20 cellular contexts compared by ENCODE assay signal in genomic region chr7:129083525-129083924, GRCh38. TPM values are rescaled to one million over a fixed set of nuclear protein-coding genes. Genes with fewer than 3 reads are reported as not detected.
A peak's percentile ranks its signal among the peaks of the same experiment; 100 is the strongest.
DNase-seq lines count a peak whose midpoint lies in the region; ATAC-seq, FAIRE-seq and TF ChIP-seq lines count a peak whose summit lies in the region.
"Had no signal": no experiment of that assay in that cellular context is flagged by ENCODE, and none has a peak within 500 bp of the region (broad histone marks: within the 10 kb centered on the region; RNA-seq: fewer than 3 reads in every experiment).

No MANE protein-coding gene starts in this region.

- H3K14ac ChIP-seq in mesenchymal stem cell (ENCODE audit: low read length in 2 of 2): no peak overlapping the region

- DNase-seq in ELR (ENCODE audit: low read depth): peak; percentile 22
- DNase-seq in LHCN-M2 (ENCODE audit: low read depth): peak; percentile 37
- no peak for DNase-seq in K562 (ENCODE audit: extremely low read depth in 1 of 4, low spot score in 3 of 4)
- DNase-seq in mesenchymal stem cell: no peak
- DNase-seq in vagina (ENCODE audit: extremely low spot score in 2 of 2): no peak
- no peak for DNase-seq in pancreas
- DNase-seq in NCI-H2107 treated with DMSO at 0.1 percent for 48 hours (lab: John Stamatoyannopoulos, UW; ENCODE audit: unreplicated experiment): no peak
- no peak for DNase-seq in foreskin melanocyte
- DNase-seq: ACHN; Calu3; CD4-positive, CD25-positive, alpha-beta regulatory T cell; DMS79 treated with DMSO at 0.1 percent for 48 hours; EL; GDM1; HFFc6 had no signal

- H3K36me3 ChIP-seq in K562 (ENCODE audit: control insufficient read depth, insufficient read depth, low read length) (no peaks in the 10 kb centered on the region), mesenchymal stem cell (ENCODE audit: control insufficient read depth in 1 of 2, insufficient read depth in 2 of 2, low read depth in 1 of 2, low read length in 2 of 2) (no peaks in the 10 kb centered on the region), vagina (no peaks in the 10 kb centered on the region), pancreas (no peaks in the 10 kb centered on the region)
- H3K36me3 ChIP-seq: BLaER1 treated with 17β-estradiol and CSF1 and Interleukin-3, amounts not matched to agents 10 nM and 100 nM; HAP-1 had no signal

- no peaks in the 10 kb centered on the region for H3K27me3 ChIP-seq in K562 (ENCODE audit: control insufficient read depth in 2 of 2, insufficient read depth in 2 of 2, low read length in 2 of 2)
- peaks cover 0 to 18% of the 10 kb centered on the region in 2 experiments for H3K27me3 ChIP-seq in mesenchymal stem cell (ENCODE audit: control insufficient read depth in 1 of 2, insufficient read depth in 1 of 2, low read length in 2 of 2)
- H3K27me3 ChIP-seq in vagina: no peaks in the 10 kb centered on the region
- H3K27me3 ChIP-seq in pancreas: no peaks in the 10 kb centered on the region
- H3K27me3 ChIP-seq: BLaER1 treated with 17β-estradiol and CSF1 and Interleukin-3, amounts not matched to agents 10 nM and 100 nM had no signal

- intact Hi-C loops in K562 (cut with micrococcal nuclease): no loop called here
- intact Hi-C loops in vagina (cut with DNase I): loop anchor here (10.0 kb wide), 1 partner anchor 169 kb away; the partner anchor contains the start of gene KCP
- intact Hi-C loops in pancreas (cut with DNase I): no loop called here

- H2BK5ac ChIP-seq in mesenchymal stem cell (ENCODE audit: low read depth, low read length, poor library complexity, severe bottlenecking): no peak overlapping the region

- no peak overlapping the region for H4K8ac ChIP-seq in mesenchymal stem cell (ENCODE audit: low read length)

- POLR2A ChIA-PET in K562 (lab: Yijun Ruan, JAX): interaction anchor here (0.6 to 2.7 kb wide), 5 partner anchors 8 to 623 kb away, joined by 3 to 20 read pairs (median 3); no protein-coding TSS in a partner anchor

- no peak overlapping the region for H2BK120ac ChIP-seq in mesenchymal stem cell (ENCODE audit: low read depth, low read length)

- H3K4me1 ChIP-seq in K562 (replicated peaks in 1 of 2; ENCODE audit: control insufficient read depth in 2 of 2, insufficient read depth in 2 of 2, low read length in 2 of 2): peaks cover 0 to 7% of the 10 kb centered on the region in 2 experiments; a peak in 4 of 5 replicates
- no peaks in the 10 kb centered on the region for H3K4me1 ChIP-seq in mesenchymal stem cell (ENCODE audit: control insufficient read depth, insufficient read depth, low read depth, low read length)
- H3K4me1 ChIP-seq in vagina: no peaks in the 10 kb centered on the region
- no peaks in the 10 kb centered on the region for H3K4me1 ChIP-seq in pancreas
- H3K4me1 ChIP-seq: BLaER1 treated with 17β-estradiol and CSF1 and Interleukin-3, amounts not matched to agents 10 nM and 100 nM; HAP-1 had no signal

- FAIRE-seq in K562 (lab: Jason Lieb, UNC) (peak; percentile 71), pancreas (lab: Jason Lieb, UNC) (no peak)
- FAIRE-seq: GM12892, H1 had no signal

- H3K18ac ChIP-seq in mesenchymal stem cell (ENCODE audit: low read depth in 1 of 2, low read length in 2 of 2): no peak overlapping the region

- H2BK12ac ChIP-seq in mesenchymal stem cell (ENCODE audit: low read length in 2 of 2): no peak overlapping the region

- no TSS peak for BruUV-seq in K562 (replicated peaks; lab: Mats Ljungman, UMichigan)

- H3K23ac ChIP-seq in mesenchymal stem cell (ENCODE audit: low read length in 2 of 2): no peak overlapping the region

- TF ChIP-seq CTCF in K562 (IDR thresholded peaks at IDR 0.05 in 2 of 3, conservative IDR thresholded peaks at IDR 0.05 in 1 of 3; ENCODE audit: insufficient read depth in 2 of 3, low read depth in 1 of 3, low read length in 3 of 3): no peak
- TF ChIP-seq CTCF in vagina (IDR thresholded peaks at IDR 0.05): no peak
- TF ChIP-seq CTCF in pancreas (IDR thresholded peaks at IDR 0.05): no peak

- no peak overlapping the region for H3K4me2 ChIP-seq in K562 (ENCODE audit: insufficient read depth, low read length)
- H3K4me2 ChIP-seq in mesenchymal stem cell (ENCODE audit: low read length, poor library complexity, severe bottlenecking): no peak overlapping the region
- H3K4me2 ChIP-seq: BLaER1 treated with 17β-estradiol and CSF1 and Interleukin-3, amounts not matched to agents 10 nM and 100 nM had no signal

- no peak overlapping the region for H3K4me3 ChIP-seq in K562
- H3K4me3 ChIP-seq in mesenchymal stem cell (ENCODE audit: insufficient read depth in 1 of 2, low read depth in 1 of 2, low read length in 2 of 2): no peak overlapping the region
- no peak overlapping the region for H3K4me3 ChIP-seq in vagina
- H3K4me3 ChIP-seq in pancreas: no peak overlapping the region
- H3K4me3 ChIP-seq: BLaER1 treated with 17β-estradiol and CSF1 and Interleukin-3, amounts not matched to agents 10 nM and 100 nM; HAP-1 had no signal

- CTCF ChIA-PET in K562 (lab: Yijun Ruan, JAX; ENCODE audit: low intra/inter-chr PET ratio): no interaction called here

- no peak overlapping the region for H4K91ac ChIP-seq in mesenchymal stem cell (ENCODE audit: low read length)

- ATAC-seq in K562: 0 out of 3 replicates have a peak, but pooled peaks have one; percentile 18
- no peak for ATAC-seq in pancreas

- no peak overlapping the region for H2AK5ac ChIP-seq in mesenchymal stem cell (ENCODE audit: low read length, severe bottlenecking)

- TF ChIP-seq POLR2A in K562 (conservative IDR thresholded peaks at IDR 0.05): no peak
- TF ChIP-seq POLR2A in vagina (IDR thresholded peaks at IDR 0.05): no peak

- H3K4ac ChIP-seq in mesenchymal stem cell (ENCODE audit: low read depth in 1 of 2, low read length in 2 of 2): no peak overlapping the region

- no peak overlapping the region for H3K27ac ChIP-seq in K562 (ENCODE audit: extremely low read depth, low read depth, low read length)
- no peak overlapping the region for H3K27ac ChIP-seq in mesenchymal stem cell (ENCODE audit: low read length, poor library complexity, severe bottlenecking)
- H3K27ac ChIP-seq in vagina: no peak overlapping the region
- no peak overlapping the region for H3K27ac ChIP-seq in pancreas
- H3K27ac ChIP-seq: BLaER1 treated with 17β-estradiol and CSF1 and Interleukin-3, amounts not matched to agents 10 nM and 100 nM; HL-60 had no signal

- no peak for TF ChIP-seq RAD21 in K562 (CRISPR knock-in tag; conservative IDR thresholded peaks at IDR 0.05 in 1 of 2, IDR thresholded peaks at IDR 0.05 in 1 of 2)

- no peaks in the 10 kb centered on the region for H3K79me2 ChIP-seq in K562 (ENCODE audit: control insufficient read depth, insufficient read depth, low read length)

- H2AFZ ChIP-seq in K562 (ENCODE audit: low read depth, low read length) (peak overlapping the region; percentile 9), mesenchymal stem cell (ENCODE audit: low read depth, low read length) (no peak overlapping the region)

- H3K9ac ChIP-seq in K562 (ENCODE audit: insufficient read depth in 1 of 2, low read depth in 2 of 2, low read length in 2 of 2) (no peak overlapping the region), mesenchymal stem cell (ENCODE audit: low read length) (peak overlapping the region; percentile 63)
- H3K9ac ChIP-seq: BLaER1 treated with 17β-estradiol and CSF1 and Interleukin-3, amounts not matched to agents 10 nM and 100 nM had no signal

- H3K9me3 ChIP-seq in K562 (replicated peaks; ENCODE audit: control insufficient read depth, insufficient read depth, low read depth, low read length) (no peaks in the 10 kb centered on the region), mesenchymal stem cell (ENCODE audit: control insufficient read depth, low read length) (no peaks in the 10 kb centered on the region), vagina (no peaks in the 10 kb centered on the region), pancreas (no peaks in the 10 kb centered on the region)
- H3K9me3 ChIP-seq: BLaER1 treated with 17β-estradiol and CSF1 and Interleukin-3, amounts not matched to agents 10 nM and 100 nM; HAP-1 had no signal

- H2BK15ac ChIP-seq in mesenchymal stem cell (ENCODE audit: low read depth, poor library complexity, severe bottlenecking): no peak overlapping the region

- no peaks in the 10 kb centered on the region for H3K9me1 ChIP-seq in K562 (ENCODE audit: control insufficient read depth, insufficient read depth, low read length)

- 41% methylated on average over 5 of the region's 5 CpGs for WGBS in K562 (ENCODE audit: insufficient coverage, low coverage, missing lambda C conversion rate)
- 76% methylated on average over 5 of the region's 5 CpGs for WGBS in mesenchymal stem cell
- 66 to 72% methylated on average over 5 of the region's 5 CpGs for WGBS in pancreas, 2 donors

- no peak for TF ChIP-seq EP300 in K562 (IDR thresholded peaks at IDR 0.05; ENCODE audit: low read length)

- in situ Hi-C loops in K562 (cut with MboI): no loop called here

- no peaks in the 10 kb centered on the region for H4K20me1 ChIP-seq in K562 (replicated peaks; ENCODE audit: control insufficient read depth, insufficient read depth, low read length)
- H4K20me1 ChIP-seq: BLaER1 treated with 17β-estradiol and CSF1 and Interleukin-3, amounts not matched to agents 10 nM and 100 nM had no signal

- no peaks in the 10 kb centered on the region for H3K79me1 ChIP-seq in mesenchymal stem cell (replicated peaks; ENCODE audit: low read length, poor library complexity, severe bottlenecking)

TF ChIP-seq in K562, 482 proteins besides CTCF, POLR2A, EP300 and RAD21 (continues in another document):
- peak; percentile 37; the same call in 1 of the 2 replicates for TF ChIP-seq NFE2 (IDR thresholded peaks at IDR 0.05; ENCODE audit: low read depth)

RNA-seq across cellular contexts. Expression of gene TNPO3, which starts 28.6 kb away (rescaled TPM):
- total RNA-seq in LHCN-M2 (2014; rRNA removed): 70.7 and 71.1 TPM in 2 replicates
- 38.3 TPM for polyA plus RNA-seq in LHCN-M2 (2012)
- total RNA-seq in K562 (2011; cell fraction: chromatin; rRNA removed; ENCODE audit: low replicate concordance): 125 and 155 TPM in 2 replicates
- 66.7 and 71.2 TPM in 2 replicates for total RNA-seq in K562 (2011; cell fraction: nucleolus; rRNA removed)
- total RNA-seq in K562 (2011; cell fraction: nucleoplasm; rRNA removed): 79.6 and 84.8 TPM in 2 replicates
- total RNA-seq in K562 (2014; rRNA removed): 97.4 and 108 TPM in 2 replicates
- 110 and 113 TPM in 2 replicates for total RNA-seq in K562 (2014; rRNA removed; fragmentation: Illumina TruSeq; extraction: Trizol)
- total RNA-seq in K562 (2015; rRNA removed; fragmentation: Illumina TruSeq; extraction: Trizol): 112 and 120 TPM in 2 replicates
- total RNA-seq in K562 (2021): 111 and 118 TPM in 2 replicates
- 92.3 and 125 TPM in 2 replicates for polyA plus RNA-seq in K562 (2011; rRNA removed)
- polyA plus RNA-seq in K562 (2011; cell fraction: cytosol; rRNA removed): 91.4 and 102 TPM in 2 replicates
- polyA plus RNA-seq in K562 (2011; cell fraction: nucleus; rRNA removed): 131 and 151 TPM in 2 replicates
- polyA plus RNA-seq in K562 (2012): 89.9 and 94.1 TPM in 2 replicates
- 123 and 124 TPM in 2 replicates for polyA plus RNA-seq in K562 (2014; fragmentation: Illumina TruSeq; extraction: Trizol)
- polyA plus RNA-seq in K562 (2014; fragmentation: Nextera tagmentation; extraction: Ambion mirVana): 10 to 100 TPM; 35.8 to 46.0 TPM
- 87.2 and 93.9 TPM in 2 replicates for polyA plus RNA-seq in K562 (2014; rRNA removed)
- polyA minus RNA-seq in K562 (2011; rRNA and poly(A)+ RNA removed): 177 and 236 TPM in 2 replicates
- 67.4 and 93.8 TPM in 2 replicates for polyA minus RNA-seq in K562 (2011; cell fraction: cytosol; rRNA and poly(A)+ RNA removed)
- polyA minus RNA-seq in K562 (2011; cell fraction: nucleus; rRNA and poly(A)+ RNA removed): 61.0 and 114 TPM in 2 replicates
- 29.1 TPM for polyA plus RNA-seq in mesenchymal stem cell (2013, experiment 1 of 2)
- 28.8 TPM for polyA plus RNA-seq in mesenchymal stem cell (2013, experiment 2 of 2)
- 33.9 TPM for total RNA-seq in vagina
- 10 to 100 TPM; 11.9 to 20.7 (median 15.1) TPM for total RNA-seq in pancreas
- 1 to 10 TPM; 6.5 to 9.2 TPM for polyA plus RNA-seq in pancreas

Comparison
In these comparisons a context has a peak if more than half of its experiments do, and no peak if none do; other contexts are left out.
1. DNase-seq: peak in ELR (single experiment) and LHCN-M2 (single experiment); none in K562 (0 of 4), mesenchymal stem cell (single experiment), vagina (0 of 2), pancreas (0 of 6), NCI-H2107 treated with DMSO at 0.1 percent for 48 hours (single experiment) and foreskin melanocyte (single experiment).